ENCODE assay signal across 8 cellular contexts in the genomic region with DNA sequence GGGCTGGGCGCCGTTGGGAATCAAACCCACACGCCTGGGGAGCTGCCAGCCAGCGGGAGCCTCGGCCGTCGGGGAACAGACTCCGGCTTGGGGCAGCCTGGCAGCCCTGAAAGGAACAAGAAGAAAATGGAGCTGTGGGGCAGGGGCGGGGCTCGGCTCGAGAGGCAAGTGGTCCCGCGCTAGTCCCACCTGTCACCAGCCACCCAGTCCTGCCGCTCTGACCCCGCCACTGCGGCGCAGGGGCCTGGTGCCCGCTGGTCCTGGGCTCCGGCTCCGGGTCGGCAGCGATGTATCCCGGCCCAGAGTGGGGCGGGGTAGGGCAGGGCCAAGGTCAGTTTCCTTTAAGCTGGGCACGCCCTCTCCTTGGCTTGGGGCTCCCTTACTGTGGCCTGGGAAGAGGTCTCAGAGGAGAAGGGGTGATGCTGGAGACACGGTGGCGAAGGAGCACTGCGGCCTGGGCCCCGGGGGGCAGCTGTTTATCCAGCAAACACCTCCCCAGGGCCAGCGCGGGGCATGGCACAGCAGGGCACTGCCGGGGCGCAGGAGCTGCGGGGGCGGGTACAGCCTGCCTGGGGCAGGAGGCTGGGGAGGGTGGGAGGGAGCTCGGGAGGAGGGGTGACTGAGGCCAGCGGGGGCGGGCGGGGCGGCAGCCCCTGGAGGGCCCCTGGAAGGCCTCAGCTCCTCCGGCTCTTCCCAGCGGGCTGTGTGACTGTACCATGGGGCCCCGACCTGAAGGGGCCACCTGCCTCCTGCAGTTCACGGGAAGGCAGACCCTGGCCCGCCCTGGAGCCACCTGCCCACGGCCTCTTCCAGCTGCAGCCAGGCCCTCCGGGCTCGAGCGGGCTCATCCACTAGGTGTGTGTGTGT. TPM values are rescaled to one million over a fixed set of nuclear protein-coding genes. Genes with fewer than 3 reads are reported as not detected.
A peak's percentile ranks its signal among the peaks of the same experiment; 100 is the strongest.
DNase-seq lines count a peak whose midpoint lies in the region; ATAC-seq and TF ChIP-seq lines count a peak whose summit lies in the region.

No MANE protein-coding gene starts in this region.

- CTCF ChIA-PET in naive thymus-derived CD4-positive, alpha-beta T cell (lab: Charles Lee) = interaction anchor here (0.5 to 3.1 kb wide), 4 partner anchors 24 to 361 kb away, joined by 3 to 21 read pairs (median 3); no protein-coding TSS in a partner anchor

- intact Hi-C loops in colonic mucosa (cut with DNase I) (no loop called here), tibial artery (cut with DNase I; ENCODE audit: low total_unique reads) (loop anchor here (10.0 kb wide), 1 partner anchor 628 kb away; no protein-coding TSS in a partner anchor)
- intact Hi-C loops in naive thymus-derived CD4-positive, alpha-beta T cell (cut with micrococcal nuclease) = loop anchor here (1.0 to 10.0 kb wide), 2 partner anchors 23 to 618 kb away; no protein-coding TSS in a partner anchor

- peaks cover 0 to 6% (median 2%) of the 10 kb centered on the region in 5 donors for H3K27me3 Mint-ChIP-seq in naive thymus-derived CD4-positive, alpha-beta T cell

- H3K4me1 Mint-ChIP-seq in naive thymus-derived CD4-positive, alpha-beta T cell = peaks cover 0 to 20% (median 12%) of the 10 kb centered on the region in 7 donors

- H3K4me3 Mint-ChIP-seq in naive thymus-derived CD4-positive, alpha-beta T cell = peak overlapping the region in 8 of 10 donors; percentile 60 to 81 (median 79)

- DNase-seq in Caki2 (ENCODE audit: low read depth) (peak; percentile 66), colonic mucosa (peak; percentile 75), NCI-H2227 treated with DMSO at 0.1 percent for 48 hours (lab: John Stamatoyannopoulos, UW) (no peak), DMS79 treated with DMSO at 0.1 percent for 48 hours (lab: John Stamatoyannopoulos, UW) (no peak), tibial artery (no peak)
- peak in 1 of 9 donors; percentile 51 for DNase-seq in naive thymus-derived CD4-positive, alpha-beta T cell

- H3K9me3 ChIP-seq in colonic mucosa (no peaks in the 10 kb centered on the region), tibial artery (no peaks in the 10 kb centered on the region)
- no peaks in the 10 kb centered on the region for H3K9me3 ChIP-seq in naive thymus-derived CD4-positive, alpha-beta T cell (ENCODE audit: control insufficient read depth in 2 of 3, low read length in 3 of 3)

- in situ Hi-C loops in Caki2 (cut with HindIII; ENCODE audit: low pct_unique_long_range_greater_than_20kb, low sequenced_read_pairs) = no loop called here

- H3K27ac Mint-ChIP-seq in naive thymus-derived CD4-positive, alpha-beta T cell = peak overlapping the region in 2 of 9 donors; percentile 55 to 56

- H3K36me3 ChIP-seq in colonic mucosa (no peaks in the 10 kb centered on the region), tibial artery (peaks cover 0 to 5% (median 0%) of the 10 kb centered on the region in 3 donors)
- H3K36me3 ChIP-seq in naive thymus-derived CD4-positive, alpha-beta T cell (ENCODE audit: control insufficient read depth in 2 of 3, insufficient read depth in 3 of 3, low read length in 3 of 3) = peaks cover 0 to 11% (median 0%) of the 10 kb centered on the region in 3 experiments

- no peaks in the 10 kb centered on the region for H3K9me3 Mint-ChIP-seq in naive thymus-derived CD4-positive, alpha-beta T cell

- peak overlapping the region; percentile 46 for H3K4me3 ChIP-seq in colonic mucosa
- H3K4me3 ChIP-seq in naive thymus-derived CD4-positive, alpha-beta T cell (ENCODE audit: low read length) = peak overlapping the region; percentile 35
- peak overlapping the region in 1 of 2 donors; percentile 40 for H3K4me3 ChIP-seq in tibial artery

- POLR2A ChIA-PET in naive thymus-derived CD4-positive, alpha-beta T cell (lab: Charles Lee) = no interaction called here

- H3K27ac ChIP-seq in colonic mucosa (peak overlapping the region; percentile 84), tibial artery (no peak overlapping the region)
- no peak overlapping the region for H3K27ac ChIP-seq in naive thymus-derived CD4-positive, alpha-beta T cell (ENCODE audit: low read depth, low read length)

- H3K36me3 Mint-ChIP-seq in naive thymus-derived CD4-positive, alpha-beta T cell = peaks cover 0 to 3% (median 1%) of the 10 kb centered on the region in 5 donors

- H3K9ac ChIP-seq in colonic mucosa (ENCODE audit: low read depth in 2 of 2, low read length in 2 of 2) = peak overlapping the region; percentile 38 to 54

- TF ChIP-seq CTCF in colonic mucosa (IDR thresholded peaks at IDR 0.05) (no peak), tibial artery (IDR thresholded peaks at IDR 0.05) (no peak)

- ATAC-seq in HG03432 (IDR thresholded peaks at IDR 0.05; ENCODE audit: unreplicated experiment) (peak; percentile 67), HG03565 (IDR thresholded peaks at IDR 0.05; ENCODE audit: unreplicated experiment) (no peak)
- ATAC-seq in naive thymus-derived CD4-positive, alpha-beta T cell = peak; percentile 67

- H3K27me3 ChIP-seq in colonic mucosa (no peaks in the 10 kb centered on the region), tibial artery (no peaks in the 10 kb centered on the region)
- H3K27me3 ChIP-seq in naive thymus-derived CD4-positive, alpha-beta T cell (ENCODE audit: control insufficient read depth in 2 of 2, insufficient read depth in 2 of 2, low read length in 2 of 2) = peaks cover 0 to 2% of the 10 kb centered on the region in 2 donors

- H3K4me1 ChIP-seq in colonic mucosa = peaks cover 4% of the 10 kb centered on the region
- peaks cover 0 to 5% of the 10 kb centered on the region in 2 donors for H3K4me1 ChIP-seq in naive thymus-derived CD4-positive, alpha-beta T cell (ENCODE audit: control insufficient read depth in 2 of 2, insufficient read depth in 2 of 2, low read length in 2 of 2)
- peaks cover 0 to 15% (median 8%) of the 10 kb centered on the region in 4 donors for H3K4me1 ChIP-seq in tibial artery

RNA-seq across cellular contexts. Expression of a gene that starts 15.6 kb away (rescaled TPM):
- total RNA-seq in Caki2 (2014; rRNA removed; shearing (Covaris generic); ENCODE audit: low replicate concordance) = 212 and 233 TPM in 2 replicates
- 100 to 1,000 TPM in 1 of 2 donors, 10 to 100 TPM in 1; 45.8 to 107 TPM for total RNA-seq in colonic mucosa
- 10 to 100 TPM; 32.7 to 88.2 (median 52.4) TPM for total RNA-seq in naive thymus-derived CD4-positive, alpha-beta T cell
- 10 to 100 TPM; 48.3 to 66.5 TPM for polyA plus RNA-seq in naive thymus-derived CD4-positive, alpha-beta T cell

Comparison
In these comparisons a context has a peak if more than half of its experiments do, and no peak if none do; other contexts are left out.
1. DNase-seq: peak in Caki2 (single experiment) and colonic mucosa (single experiment); none in NCI-H2227 treated with DMSO at 0.1 percent for 48 hours (single experiment), DMS79 treated with DMSO at 0.1 percent for 48 hours (single experiment) and tibial artery (0 of 2).